Comparison of ENCODE assay signal across 21 cellular contexts in genomic region chr14:91749857-91750256, GRCh38. TPM values are rescaled to one million over a fixed set of nuclear protein-coding genes. Genes with fewer than 3 reads are reported as not detected.
DNase-seq lines count a peak whose midpoint lies in the region; ATAC-seq and TF ChIP-seq lines count a peak whose summit lies in the region.
"Had no signal": no experiment of that assay in that cellular context is flagged by ENCODE, and none has a peak within 500 bp of the region (broad histone marks: within the 10 kb centered on the region; RNA-seq: fewer than 3 reads in every experiment).

No MANE protein-coding gene starts in this region.

- in situ Hi-C loops in G401 (cut with HindIII; ENCODE audit: low sequenced_read_pairs), result no loop called here

- peaks cover 17% of the 10 kb centered on the region for H3K9me3 Mint-ChIP-seq in Calu3 (ENCODE audit: low read depth, unreplicated experiment)
- H3K9me3 Mint-ChIP-seq: CD8-positive, alpha-beta T cell; HFFc6 had no signal

- no peaks in the 10 kb centered on the region for H3K36me3 ChIP-seq in A673 (ENCODE audit: insufficient read depth, low read length, poor library complexity, severe bottlenecking)
- H3K36me3 ChIP-seq: BLaER1 treated with 17β-estradiol and CSF1 and Interleukin-3, amounts not matched to agents 10 nM and 100 nM; HAP-1 had no signal

- CTCF ChIA-PET in A673 (lab: Charles Lee), result no interaction called here
- CTCF ChIA-PET in Calu3 (lab: Charles Lee), result no interaction called here

- peaks cover 13% of the 10 kb centered on the region for H3K36me3 Mint-ChIP-seq in Calu3 (ENCODE audit: insufficient read depth, unreplicated experiment)
- H3K36me3 Mint-ChIP-seq: CD8-positive, alpha-beta T cell had no signal

- no peaks in the 10 kb centered on the region for H3K4me1 ChIP-seq in A673 (ENCODE audit: insufficient read depth, low read length, poor library complexity, severe bottlenecking)
- H3K4me1 ChIP-seq: HAP-1 had no signal

- H3K27ac Mint-ChIP-seq in Calu3 (ENCODE audit: unreplicated experiment), result no peak overlapping the region
- H3K27ac Mint-ChIP-seq: B cell; CD8-positive, alpha-beta T cell; HFFc6 had no signal

- intact Hi-C loops in A673 (cut with micrococcal nuclease; ENCODE audit: unreplicated experiment), result no loop called here
- intact Hi-C loops in Calu3 (cut with micrococcal nuclease; ENCODE audit: unreplicated experiment), result loop anchor here (10.0 kb wide), 1 partner anchor 95 kb away; no protein-coding TSS in a partner anchor

- no peak overlapping the region for H3K27ac ChIP-seq in A673 (ENCODE audit: low read depth, low read length, poor library complexity, severe bottlenecking)
- H3K27ac ChIP-seq: BLaER1 treated with 17β-estradiol and CSF1 and Interleukin-3, amounts not matched to agents 10 nM and 100 nM; GM23248 had no signal

- no peaks in the 10 kb centered on the region for H3K27me3 Mint-ChIP-seq in Calu3 (ENCODE audit: unreplicated experiment)

- no peak overlapping the region for H3K4me3 Mint-ChIP-seq in Calu3 (ENCODE audit: low read depth, unreplicated experiment)
- H3K4me3 Mint-ChIP-seq: B cell; CD8-positive, alpha-beta T cell; HFFc6 had no signal

- H3K9me3 ChIP-seq in A673 (ENCODE audit: low read depth, low read length, poor library complexity, severe bottlenecking), result no peaks in the 10 kb centered on the region
- H3K9me3 ChIP-seq: BLaER1 treated with 17β-estradiol and CSF1 and Interleukin-3, amounts not matched to agents 10 nM and 100 nM; HAP-1 had no signal

- POLR2A ChIA-PET in A673 (lab: Charles Lee; ENCODE audit: low non-redundant PET), result no interaction called here

- H3K27me3 ChIP-seq in A673 (replicated peaks; ENCODE audit: insufficient read depth, low read depth, low read length, poor library complexity), result peaks cover 11% of the 10 kb centered on the region
- H3K27me3 ChIP-seq: BLaER1 treated with 17β-estradiol and CSF1 and Interleukin-3, amounts not matched to agents 10 nM and 100 nM had no signal

- DNase-seq in NCI-H446 treated with DMSO at 0.1 percent for 48 hours (lab: John Stamatoyannopoulos, UW), result peak; percentile 11
- DNase-seq in NCI-H446 (lab: John Stamatoyannopoulos, UW), result no peak
- peak; percentile 43 for DNase-seq in A673 (ENCODE audit: low spot score)
- peak; percentile 20 to 79 for DNase-seq in NCI-H524 (lab: John Stamatoyannopoulos, UW)
- peak; percentile 70 for DNase-seq in fibroblast of mammary gland (ENCODE audit: low read depth)
- DNase-seq in G401 (ENCODE audit: low spot score), result no peak
- DNase-seq in Calu3, result no peak
- DNase-seq: 8988T; CD8-positive, alpha-beta T cell; DMS153; DMS79; GF-D8; GM23248; HFFc6; IMR-90 had no signal

- TF ChIP-seq CTCF in A673 (conservative IDR thresholded peaks at IDR 0.05; ENCODE audit: low read depth, low read length) (no peak), fibroblast of mammary gland (conservative IDR thresholded peaks at IDR 0.05; ENCODE audit: control insufficient read depth, insufficient read depth, low read depth, low read length) (no peak), Calu3 (IDR thresholded peaks at IDR 0.05; ENCODE audit: unreplicated experiment) (no peak)

- peaks cover 35% of the 10 kb centered on the region for H3K4me1 Mint-ChIP-seq in Calu3 (ENCODE audit: low read depth, unreplicated experiment)
- H3K4me1 Mint-ChIP-seq: B cell had no signal

- no peak for ATAC-seq in HG03045 (IDR thresholded peaks at IDR 0.05; ENCODE audit: unreplicated experiment)
- ATAC-seq: CD8-positive, alpha-beta T cell; K562 had no signal

- BruUV-seq in A673 (replicated peaks; lab: Mats Ljungman, UMichigan), result no TSS peak
- BruUV-seq in Calu3 (replicated peaks; lab: Mats Ljungman, UMichigan), result no TSS peak

- H3K4me3 ChIP-seq in A673 (ENCODE audit: low read depth, low read length, poor library complexity, severe bottlenecking), result no peak overlapping the region
- H3K4me3 ChIP-seq in fibroblast of mammary gland (ENCODE audit: control insufficient read depth, low read depth, low read length), result no peak overlapping the region
- H3K4me3 ChIP-seq: BLaER1 treated with 17β-estradiol and CSF1 and Interleukin-3, amounts not matched to agents 10 nM and 100 nM; GM23248; HAP-1; K562 had no signal

RNA-seq across cellular contexts. Expression of gene CATSPERB, which starts 18.0 kb away (rescaled TPM):
- total RNA-seq in A673 (2021), result not detected in 2 replicates
- not detected in 2 replicates for total RNA-seq in G401 (2014; rRNA removed; shearing (Covaris generic))
- 10.2 and 14.3 TPM in 2 replicates for total RNA-seq in Calu3 (2022)
- total RNA-seq: Daoy, HFFc6, IMR-90 had no signal

Comparison
In these comparisons a context has a peak if more than half of its experiments do, and no peak if none do; other contexts are left out.
1. DNase-seq: peak in NCI-H446 treated with DMSO at 0.1 percent for 48 hours (single experiment), A673 (single experiment), NCI-H524 (2 of 2) and fibroblast of mammary gland (single experiment); none in NCI-H446 (0 of 2), G401 (single experiment) and Calu3 (single experiment).
2. RNA of gene CATSPERB, which starts 18.0 kb away (total RNA-seq): 10.2 to 14.3 TPM in Calu3; not detected in A673 and not detected in G401; every median in the first group is over 10 times any median in the second.